Comparison of ENCODE assay signal across 1 cellular context in genomic region chr10:103192089-103192450, GRCh38.
TF ChIP-seq lines count a peak whose summit lies in the region.

No MANE protein-coding gene starts in this region.

TF ChIP-seq in GM23338, 12 proteins besides CTCF, POLR2A, EP300 and RAD21 (continued from another document):
- no peak for TF ChIP-seq REST (IDR thresholded peaks at IDR 0.05; ENCODE audit: unreplicated experiment)
- TF ChIP-seq, protein P1, sequence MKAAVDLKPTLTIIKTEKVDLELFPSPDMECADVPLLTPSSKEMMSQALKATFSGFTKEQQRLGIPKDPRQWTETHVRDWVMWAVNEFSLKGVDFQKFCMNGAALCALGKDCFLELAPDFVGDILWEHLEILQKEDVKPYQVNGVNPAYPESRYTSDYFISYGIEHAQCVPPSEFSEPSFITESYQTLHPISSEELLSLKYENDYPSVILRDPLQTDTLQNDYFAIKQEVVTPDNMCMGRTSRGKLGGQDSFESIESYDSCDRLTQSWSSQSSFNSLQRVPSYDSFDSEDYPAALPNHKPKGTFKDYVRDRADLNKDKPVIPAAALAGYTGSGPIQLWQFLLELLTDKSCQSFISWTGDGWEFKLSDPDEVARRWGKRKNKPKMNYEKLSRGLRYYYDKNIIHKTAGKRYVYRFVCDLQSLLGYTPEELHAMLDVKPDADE (IDR thresholded peaks at IDR 0.05): no peak
- no peak for TF ChIP-seq STAT1 (IDR thresholded peaks at IDR 0.05; ENCODE audit: unreplicated experiment)
- no peak for TF ChIP-seq ZNF462 (CRISPR knock-in tag; IDR thresholded peaks at IDR 0.05)
- no peak for TF ChIP-seq ZNF331 (CRISPR knock-in tag; IDR thresholded peaks at IDR 0.05; ENCODE audit: low read depth)
